Comparison of ENCODE assay signal across 1 cellular context in genomic region chr7:5478568-5479045, GRCh38.
A peak's percentile ranks its signal among the peaks of the same experiment; 100 is the strongest.
TF ChIP-seq lines count a peak whose summit lies in the region.

No MANE protein-coding gene starts in this region.

TF ChIP-seq in GM12878, 131 proteins besides CTCF, POLR2A, EP300 and RAD21:
- TF ChIP-seq BHLHE40 (IDR thresholded peaks at IDR 0.05; ENCODE audit: borderline replicate concordance in 1 of 2, low read depth in 2 of 2, low read length in 1 of 2) (peak in 1 of 2 experiments; percentile 62; a peak in 2 of 4 replicates), SMAD1 (IDR thresholded peaks at IDR 0.05; ENCODE audit: low read depth, partially characterized antibody) (no peak)
